28 cellular contexts compared by ENCODE assay signal in genomic region chr16:58056580-58056979, GRCh38.
"Had no signal": no experiment of that assay in that cellular context is flagged by ENCODE, and none has a peak within 500 bp of the region (broad histone marks: within the 10 kb centered on the region; RNA-seq: fewer than 3 reads in every experiment).

No MANE protein-coding gene starts in this region.

- H3K4me3 ChIP-seq: ascending aorta, Peyer's patch, SJSA1 had no signal

- ATAC-seq: activated CD8-positive, alpha-beta T cell treated with anti-CD3 and anti-CD28 coated beads for 36 hours; activated T-cell treated with anti-CD3 and anti-CD28 coated beads, Interleukin-2, amount 50 U/mL, for 72 hours; activated T-helper 17 cell treated with anti-CD3 and anti-CD28 coated beads, Interleukin-2, amount 50 U/mL, for 72 hours; PC-3 had no signal

- H3K4me1 ChIP-seq: ascending aorta, Peyer's patch, SJSA1 had no signal

- H3K9me3 Mint-ChIP-seq: activated CD4-positive, alpha-beta T cell treated with anti-CD3 and anti-CD28 coated beads, Interleukin-2, amount 10 ng/mL, durations not matched to agents 24 days and 14 days; activated CD8-positive, alpha-beta T cell treated with anti-CD3 and anti-CD28 coated beads for 36 hours; activated naive CD8-positive, alpha-beta T cell treated with anti-CD3 and anti-CD28 coated beads for 36 hours; activated T-cell treated with anti-CD3 and anti-CD28 coated beads, Interleukin-2, amount 50 U/mL, for 72 hours; activated T-helper 17 cell treated with anti-CD3 and anti-CD28 coated beads, Interleukin-2, amount 50 U/mL, for 72 hours; T-helper 1 cell treated with Interleukin-12 subunit alpha and Interleukin-12 subunit beta and Interleukin-4 antibody, amounts not matched to agents 30 μg/mL and 1 μg/mL, for 36 hours; T-helper 2 cell treated with Interferon-gamma antibody and Interleukin-4, amounts not matched to agents 5 μg/mL and 100 μg/mL, for 36 hours had no signal

- DNase-seq: activated CD4-positive, alpha-beta T cell treated with anti-CD3 and anti-CD28 coated beads, Interleukin-2, amount 10 ng/mL, durations not matched to agents 24 days and 14 days; activated CD4-positive, alpha-beta T cell treated with anti-CD3 and anti-CD28 coated beads, Interleukin-2, amount 50 U/mL, for 4 hours; activated CD8-positive, alpha-beta T cell treated with anti-CD3 and anti-CD28 coated beads for 36 hours; activated effector memory CD4-positive, alpha-beta T cell treated with anti-CD3 and anti-CD28 coated beads, Interleukin-2, amount 50 U/mL, for 16 hours; activated naive CD4-positive, alpha-beta T cell; activated naive CD4-positive, alpha-beta T cell treated with anti-CD3 and anti-CD28 coated beads, Interleukin-2, amount 50 U/mL, for 16 hours; activated naive CD8-positive, alpha-beta T cell treated with anti-CD3 and anti-CD28 coated beads for 36 hours; activated T-cell treated with anti-CD3 and anti-CD28 coated beads, Interleukin-2, amount 50 U/mL, for 1 hour; activated T-cell treated with anti-CD3 and anti-CD28 coated beads, Interleukin-2, amount 50 U/mL, for 72 hours; amniotic stem cell; NCI-H1092 treated with DMSO at 0.1 percent for 48 hours; NCI-H1694; NCI-H2029; NCI-H2107; NCI-H510A; NCI-H69; NCI-H82; NK-92 treated with Interleukin-12 subunit alpha and Interleukin-12 subunit beta, amount 100 ng/mL, for 24 hours; PC-3; Peyer's patch; RPMI8226; SHP77 treated with DMSO at 0.1 percent for 48 hours; SK-N-SH had no signal

- H3K9me3 ChIP-seq: ascending aorta, Peyer's patch, SJSA1, SK-N-SH had no signal

- H3K4me1 Mint-ChIP-seq: activated naive CD8-positive, alpha-beta T cell treated with anti-CD3 and anti-CD28 coated beads for 36 hours; activated T-helper 17 cell treated with anti-CD3 and anti-CD28 coated beads, Interleukin-2, amount 50 U/mL, for 72 hours had no signal

- H3K27me3 Mint-ChIP-seq: activated CD4-positive, alpha-beta T cell treated with anti-CD3 and anti-CD28 coated beads, Interleukin-2, amount 10 ng/mL, durations not matched to agents 24 days and 14 days; activated CD8-positive, alpha-beta T cell treated with anti-CD3 and anti-CD28 coated beads for 36 hours; activated naive CD8-positive, alpha-beta T cell treated with anti-CD3 and anti-CD28 coated beads for 36 hours; activated T-helper 17 cell treated with anti-CD3 and anti-CD28 coated beads, Interleukin-2, amount 50 U/mL, for 72 hours had no signal

- H3K36me3 ChIP-seq: ascending aorta, Peyer's patch, SJSA1 had no signal

- H3K36me3 Mint-ChIP-seq: activated naive CD8-positive, alpha-beta T cell treated with anti-CD3 and anti-CD28 coated beads for 36 hours had no signal

- H3K27ac Mint-ChIP-seq: activated CD4-positive, alpha-beta T cell treated with anti-CD3 and anti-CD28 coated beads, Interleukin-2, amount 10 ng/mL, durations not matched to agents 24 days and 14 days; activated CD8-positive, alpha-beta T cell treated with anti-CD3 and anti-CD28 coated beads for 36 hours; activated naive CD8-positive, alpha-beta T cell treated with anti-CD3 and anti-CD28 coated beads for 36 hours; activated T-cell treated with anti-CD3 and anti-CD28 coated beads, Interleukin-2, amount 50 U/mL, for 72 hours; activated T-helper 17 cell treated with anti-CD3 and anti-CD28 coated beads, Interleukin-2, amount 50 U/mL, for 72 hours; T-helper 1 cell treated with Interleukin-12 subunit alpha and Interleukin-12 subunit beta and Interleukin-4 antibody, amounts not matched to agents 30 μg/mL and 1 μg/mL, for 36 hours; T-helper 2 cell treated with Interferon-gamma antibody and Interleukin-4, amounts not matched to agents 5 μg/mL and 100 μg/mL, for 36 hours had no signal

- H3K27ac ChIP-seq: ascending aorta, Peyer's patch, SJSA1 had no signal

- H3K27me3 ChIP-seq: ascending aorta, Peyer's patch, SJSA1 had no signal

- H3K4me3 Mint-ChIP-seq: activated CD4-positive, alpha-beta T cell treated with anti-CD3 and anti-CD28 coated beads, Interleukin-2, amount 10 ng/mL, durations not matched to agents 24 days and 14 days; activated CD8-positive, alpha-beta T cell treated with anti-CD3 and anti-CD28 coated beads for 36 hours; activated naive CD8-positive, alpha-beta T cell treated with anti-CD3 and anti-CD28 coated beads for 36 hours; activated T-cell treated with anti-CD3 and anti-CD28 coated beads, Interleukin-2, amount 50 U/mL, for 72 hours; activated T-helper 17 cell treated with anti-CD3 and anti-CD28 coated beads, Interleukin-2, amount 50 U/mL, for 72 hours; T-helper 1 cell treated with Interleukin-12 subunit alpha and Interleukin-12 subunit beta and Interleukin-4 antibody, amounts not matched to agents 30 μg/mL and 1 μg/mL, for 36 hours; T-helper 2 cell treated with Interferon-gamma antibody and Interleukin-4, amounts not matched to agents 5 μg/mL and 100 μg/mL, for 36 hours had no signal
